24 cellular contexts compared by ENCODE assay signal in genomic region chr5:100609594-100609993, GRCh38.
A peak's percentile ranks its signal among the peaks of the same experiment; 100 is the strongest.
DNase-seq lines count a peak whose midpoint lies in the region; ATAC-seq, FAIRE-seq and TF ChIP-seq lines count a peak whose summit lies in the region.
"Had no signal": no experiment of that assay in that cellular context is flagged by ENCODE, and none has a peak within 500 bp of the region (broad histone marks: within the 10 kb centered on the region; RNA-seq: fewer than 3 reads in every experiment).

No MANE protein-coding gene starts in this region.

- peaks cover 4% of the 10 kb centered on the region for H3K27me3 Mint-ChIP-seq in CD4-positive, CD25-positive, alpha-beta regulatory T cell
- H3K27me3 Mint-ChIP-seq in astrocyte (ENCODE audit: low read depth, unreplicated experiment), result no peaks in the 10 kb centered on the region

- H3K79me2 ChIP-seq in astrocyte (ENCODE audit: insufficient read depth, low read length), result no peaks in the 10 kb centered on the region

- no peak overlapping the region for H3K4me2 ChIP-seq in astrocyte (ENCODE audit: low read length)
- H3K4me2 ChIP-seq: BLaER1 had no signal

- H3K4me3 ChIP-seq in CD4-positive, CD25-positive, alpha-beta regulatory T cell (ENCODE audit: low read depth, low read length), result peak overlapping the region; percentile 33
- no peak overlapping the region for H3K4me3 ChIP-seq in astrocyte (ENCODE audit: insufficient read depth, low read depth, low read length)
- H3K4me3 ChIP-seq: BLaER1, GM12878, GM23248 had no signal

- POLR2A ChIA-PET in GM10248 (lab: Yijun Ruan, JAX), result no interaction called here

- no peak for TF ChIP-seq CTCF in astrocyte (IDR thresholded peaks at IDR 0.05; ENCODE audit: insufficient read depth, low read depth, low read length)
- TF ChIP-seq CTCF in GM10248 (IDR thresholded peaks at IDR 0.05; ENCODE audit: control extremely low read depth, extremely low read depth, low read depth, missing control alignments), result no peak

- H3K9me3 Mint-ChIP-seq in CD4-positive, CD25-positive, alpha-beta regulatory T cell, result peaks cover 0 to 8% (median 0%) of the 10 kb centered on the region in 7 donors
- H3K9me3 Mint-ChIP-seq in astrocyte (ENCODE audit: unreplicated experiment), result no peaks in the 10 kb centered on the region
- H3K9me3 Mint-ChIP-seq: CD4-positive, alpha-beta T cell had no signal

- H3K4me1 ChIP-seq in CD4-positive, CD25-positive, alpha-beta regulatory T cell (ENCODE audit: control insufficient read depth, insufficient read depth, low read length, poor library complexity, severe bottlenecking), result peaks cover 4% of the 10 kb centered on the region
- H3K4me1 ChIP-seq in astrocyte (ENCODE audit: insufficient read depth, low read length), result no peaks in the 10 kb centered on the region
- H3K4me1 ChIP-seq: BLaER1 had no signal

- no peak for ATAC-seq in CD4-positive, CD25-positive, alpha-beta regulatory T cell (ENCODE audit: low read depth in 2 of 2)
- ATAC-seq in HG03139 (IDR thresholded peaks at IDR 0.05; ENCODE audit: unreplicated experiment), result no peak
- ATAC-seq: GM12878 had no signal

- no peaks in the 10 kb centered on the region for H3K9me3 ChIP-seq in CD4-positive, CD25-positive, alpha-beta regulatory T cell (ENCODE audit: control insufficient read depth in 2 of 2, low read length in 2 of 2)
- no peaks in the 10 kb centered on the region for H3K9me3 ChIP-seq in astrocyte (ENCODE audit: insufficient read depth, low read depth, low read length)
- H3K9me3 ChIP-seq: BLaER1 had no signal

- H2AFZ ChIP-seq in astrocyte (ENCODE audit: low read depth, low read length), result no peak overlapping the region
- H2AFZ ChIP-seq: GM23248 had no signal

- DNase-seq in DMS153 (lab: John Stamatoyannopoulos, UW) (peak; percentile 28), DMS153 treated with DMSO at 0.1 percent for 48 hours (lab: John Stamatoyannopoulos, UW; ENCODE audit: unreplicated experiment) (no peak), NCI-H748 (lab: John Stamatoyannopoulos, UW; ENCODE audit: unreplicated experiment) (peak; percentile 77), astrocyte (ENCODE audit: low read depth) (no peak), GM10248 (ENCODE audit: extremely low spot score) (no peak)
- DNase-seq in CD4-positive, CD25-positive, alpha-beta regulatory T cell, result peak in 2 of 3 donors; percentile 9 to 25
- DNase-seq: CD4-positive, alpha-beta T cell; CD8-positive, alpha-beta memory T cell; DMS 273 treated with DMSO at 0.1 percent for 48 hours; DND-41; GM23248; H7; HCEC 1CT had no signal

- no peak overlapping the region for H3K27ac ChIP-seq in CD4-positive, CD25-positive, alpha-beta regulatory T cell (ENCODE audit: insufficient read depth, low read length, poor library complexity, severe bottlenecking)
- no peak overlapping the region for H3K27ac ChIP-seq in astrocyte (ENCODE audit: low read depth, low read length)
- H3K27ac ChIP-seq: 22Rv1, BLaER1, C4-2B, GM23248 had no signal

- no peak overlapping the region for H3K9ac ChIP-seq in astrocyte (ENCODE audit: low read length)
- H3K9ac ChIP-seq: BLaER1, GM23248 had no signal

- peak; percentile 9 for FAIRE-seq in astrocyte (lab: Jason Lieb, UNC)
- FAIRE-seq: A204.1, D721Med, G401.6, GM12878, GM19239, H1 had no signal

- no peaks in the 10 kb centered on the region for H3K36me3 Mint-ChIP-seq in CD4-positive, CD25-positive, alpha-beta regulatory T cell
- H3K36me3 Mint-ChIP-seq in astrocyte (ENCODE audit: low read depth, unreplicated experiment), result no peaks in the 10 kb centered on the region
- H3K36me3 Mint-ChIP-seq: CD8-positive, alpha-beta memory T cell had no signal

- no peaks in the 10 kb centered on the region for H3K36me3 ChIP-seq in CD4-positive, CD25-positive, alpha-beta regulatory T cell (ENCODE audit: control insufficient read depth, insufficient read depth, low read length)
- H3K36me3 ChIP-seq in astrocyte (ENCODE audit: insufficient read depth, low read length), result no peaks in the 10 kb centered on the region
- H3K36me3 ChIP-seq: BLaER1 had no signal

- peak overlapping the region in 2 of 3 donors; percentile 5 to 64 for H3K27ac Mint-ChIP-seq in CD4-positive, CD25-positive, alpha-beta regulatory T cell
- H3K27ac Mint-ChIP-seq in astrocyte (ENCODE audit: unreplicated experiment), result no peak overlapping the region
- H3K27ac Mint-ChIP-seq: B cell; CD4-positive, alpha-beta T cell; CD8-positive, alpha-beta memory T cell had no signal

- peaks cover 3% of the 10 kb centered on the region for H3K27me3 ChIP-seq in CD4-positive, CD25-positive, alpha-beta regulatory T cell (ENCODE audit: control insufficient read depth, insufficient read depth, low read length)
- no peaks in the 10 kb centered on the region for H3K27me3 ChIP-seq in astrocyte (ENCODE audit: insufficient read depth, low read length)
- H3K27me3 ChIP-seq: BLaER1 had no signal

- no peaks in the 10 kb centered on the region for H4K20me1 ChIP-seq in astrocyte (ENCODE audit: insufficient read depth, low read length)
- H4K20me1 ChIP-seq: BLaER1 had no signal

- H3K4me3 Mint-ChIP-seq in CD4-positive, CD25-positive, alpha-beta regulatory T cell, result peak overlapping the region in 2 of 4 donors; percentile 7 to 13
- no peak overlapping the region for H3K4me3 Mint-ChIP-seq in astrocyte (ENCODE audit: unreplicated experiment)
- H3K4me3 Mint-ChIP-seq: B cell; CD4-positive, alpha-beta T cell; CD8-positive, alpha-beta memory T cell had no signal

- peaks cover 5 to 19% (median 11%) of the 10 kb centered on the region in 4 donors for H3K4me1 Mint-ChIP-seq in CD4-positive, CD25-positive, alpha-beta regulatory T cell
- H3K4me1 Mint-ChIP-seq in astrocyte (ENCODE audit: low read depth, unreplicated experiment), result peaks cover 1% of the 10 kb centered on the region
- H3K4me1 Mint-ChIP-seq: B cell had no signal

- CTCF ChIA-PET in GM10248 (lab: Yijun Ruan, JAX), result interaction anchor here (1.0 to 1.8 kb wide), 2 partner anchors 10 to 35 kb away, joined by 3 to 7 read pairs; no protein-coding TSS in a partner anchor

Comparison
In these comparisons a context has a peak if more than half of its experiments do, and no peak if none do; other contexts are left out.
1. DNase-seq: peak in DMS153 (single experiment), CD4-positive, CD25-positive, alpha-beta regulatory T cell (2 of 3) and NCI-H748 (single experiment); none in DMS153 treated with DMSO at 0.1 percent for 48 hours (single experiment), astrocyte (single experiment) and GM10248 (single experiment).